Comparison of ENCODE assay signal across 10 cellular contexts in the genomic region with DNA sequence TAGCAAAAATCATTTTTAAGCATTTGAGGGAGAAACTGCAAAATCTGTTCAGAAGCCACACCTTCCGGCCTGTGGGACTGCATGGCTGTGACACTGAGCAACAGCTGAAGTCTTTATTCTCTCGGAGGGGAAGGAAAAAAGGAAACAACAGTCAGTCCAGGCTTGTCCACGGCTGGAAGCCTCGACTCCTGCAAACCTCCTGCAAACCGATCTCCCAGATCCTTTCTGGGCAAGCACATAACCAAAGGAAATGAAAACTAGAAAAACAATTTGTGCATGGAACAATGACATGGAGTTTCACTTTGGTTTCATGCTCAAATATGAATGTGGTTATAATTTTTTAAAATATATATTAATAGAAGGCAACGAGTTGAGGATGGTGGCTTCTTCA.
DNase-seq lines count a peak whose midpoint lies in the region; ATAC-seq and TF ChIP-seq lines count a peak whose summit lies in the region.
"Had no signal": no experiment of that assay in that cellular context is flagged by ENCODE, and none has a peak within 500 bp of the region (broad histone marks: within the 10 kb centered on the region; RNA-seq: fewer than 3 reads in every experiment).

No MANE protein-coding gene starts in this region.

- H3K9me3 ChIP-seq in RWPE2 (ENCODE audit: severe bottlenecking) (no peaks in the 10 kb centered on the region), neuron (ENCODE audit: low read length) (no peaks in the 10 kb centered on the region)

- no peak for DNase-seq in RWPE2 (ENCODE audit: low spot score)
- DNase-seq in fibroblast of peridontal ligament (ENCODE audit: extremely low read depth): peak; percentile 51
- no peak for DNase-seq in medulla oblongata (ENCODE audit: extremely low spot score)
- DNase-seq: activated effector memory CD4-positive, alpha-beta T cell treated with Interleukin-2 at 50 U/mL for 16 hours; midbrain had no signal

- H3K36me3 ChIP-seq in ACC112 (ENCODE audit: insufficient read depth, low read length) (peaks cover 14% of the 10 kb centered on the region; the same call in 1 of the 2 replicates), RWPE2 (ENCODE audit: low read depth) (peaks cover 33% of the 10 kb centered on the region), neuron (ENCODE audit: insufficient read depth, low read length) (peaks cover 8% of the 10 kb centered on the region)

- ATAC-seq in RWPE2 (ENCODE audit: low read depth) (no peak), HG03565 (IDR thresholded peaks at IDR 0.05; ENCODE audit: unreplicated experiment) (no peak), GM18502 (IDR thresholded peaks at IDR 0.05; ENCODE audit: poor library complexity, unreplicated experiment) (no peak), HG02610 (IDR thresholded peaks at IDR 0.05; ENCODE audit: unreplicated experiment) (no peak)

- H3K27ac ChIP-seq in ACC112 (ENCODE audit: low read depth, low read length) (peak overlapping the region; percentile 67), RWPE2 (ENCODE audit: poor library complexity, severe bottlenecking) (peak overlapping the region; percentile 99)

- peaks cover 49% of the 10 kb centered on the region for H3K4me1 ChIP-seq in ACC112 (ENCODE audit: control insufficient read depth, insufficient read depth, low read length, unreplicated experiment)
- peaks cover 19% of the 10 kb centered on the region for H3K4me1 ChIP-seq in RWPE2 (ENCODE audit: insufficient read depth, poor library complexity, severe bottlenecking)
- H3K4me1 ChIP-seq in neuron (ENCODE audit: insufficient read depth, low read length): peaks cover 23% of the 10 kb centered on the region

- H3K79me2 ChIP-seq in ACC112 (ENCODE audit: control insufficient read depth, insufficient read depth, low read length, unreplicated experiment): peaks cover 99% of the 10 kb centered on the region

- H3K27me3 ChIP-seq in ACC112 (ENCODE audit: insufficient read depth, low read length) (no peaks in the 10 kb centered on the region), RWPE2 (ENCODE audit: insufficient read depth, poor library complexity, severe bottlenecking) (no peaks in the 10 kb centered on the region), neuron (ENCODE audit: insufficient read depth, low read length) (no peaks in the 10 kb centered on the region)

- no peak for TF ChIP-seq CTCF in RWPE2 (IDR thresholded peaks at IDR 0.05; ENCODE audit: poor library complexity, severe bottlenecking)

- H2AFZ ChIP-seq in ACC112 (ENCODE audit: low read length, unreplicated experiment): no peak overlapping the region
- H2AFZ ChIP-seq in neuron (ENCODE audit: low read depth, low read length): no peak overlapping the region

- H3K4me3 ChIP-seq in ACC112 (ENCODE audit: low read depth, low read length) (peak overlapping the region; percentile 91), RWPE2 (ENCODE audit: severe bottlenecking) (peak overlapping the region; percentile 69), neuron (ENCODE audit: low read length) (peak overlapping the region; percentile 66)
